In the genomic region with DNA sequence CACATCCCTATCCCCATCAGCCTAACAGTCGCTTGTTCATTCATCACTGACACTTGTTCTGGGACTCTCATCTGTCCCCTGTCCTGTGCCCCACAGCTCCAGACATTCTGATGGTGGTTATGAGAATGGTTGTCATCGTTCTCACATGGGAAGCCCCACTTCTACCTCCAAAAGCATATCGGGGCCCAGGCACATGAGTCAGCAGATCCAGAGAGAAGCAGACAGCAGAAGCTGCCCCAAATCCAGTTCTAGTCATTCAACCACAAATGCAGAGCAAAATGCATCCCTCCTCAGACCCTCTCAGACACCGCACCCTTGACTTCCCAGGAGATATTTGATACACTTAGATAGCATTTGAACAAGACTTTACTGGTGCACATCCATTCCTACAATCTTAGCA, we compare ENCODE assay signal across 8 cellular contexts.
"Had no signal": no experiment of that assay in that cellular context is flagged by ENCODE, and none has a peak within 500 bp of the region (broad histone marks: within the 10 kb centered on the region; RNA-seq: fewer than 3 reads in every experiment).

No MANE protein-coding gene starts in this region.

- ATAC-seq: GM12878 had no signal

- DNase-seq: GDM1, GF-D8 had no signal

- H3K4me3 ChIP-seq: GM12878 had no signal

- FAIRE-seq: G401.6, GM12878, GM12891, GM12892, GM18507, GM19239 had no signal
